1 cellular context compared by ENCODE assay signal in the genomic region with DNA sequence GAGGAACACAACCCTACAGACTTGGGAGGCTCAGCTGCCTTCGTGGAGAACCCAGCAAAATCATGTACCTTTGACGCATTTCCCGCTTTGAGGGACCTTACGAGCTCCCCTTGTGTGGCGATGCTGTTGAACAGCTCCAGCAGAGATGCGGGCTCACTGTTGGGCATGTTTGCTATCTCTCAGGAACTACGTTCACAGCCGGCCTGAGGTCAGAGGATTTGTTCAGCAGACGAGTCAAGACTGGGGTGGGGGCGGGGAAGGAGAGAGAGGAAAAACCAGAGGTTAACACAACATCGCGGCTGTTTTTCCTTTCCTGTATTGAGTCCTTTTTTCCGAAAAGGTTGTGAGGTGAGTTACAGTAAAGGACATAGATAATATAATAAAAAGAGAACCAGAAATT.
A peak's percentile ranks its signal among the peaks of the same experiment; 100 is the strongest.
TF ChIP-seq lines count a peak whose summit lies in the region.

No MANE protein-coding gene starts in this region.

TF ChIP-seq in K562, 482 proteins besides CTCF, POLR2A, EP300 and RAD21:
- peak; percentile 53; the same call in 1 of the 2 replicates for TF ChIP-seq RBFOX2 (IDR thresholded peaks at IDR 0.05; ENCODE audit: low read depth, low read length)
- no peak for TF ChIP-seq MCM2 (IDR thresholded peaks at IDR 0.05; ENCODE audit: low read depth)
- TF ChIP-seq ESRRB (CRISPR knock-in tag; IDR thresholded peaks at IDR 0.05; ENCODE audit: borderline replicate concordance): no peak
- no peak for TF ChIP-seq GTF2F1 (IDR thresholded peaks at IDR 0.05; ENCODE audit: low read depth, low read length)
- TF ChIP-seq RBM25 (IDR thresholded peaks at IDR 0.05; ENCODE audit: low read depth, low read length, severe bottlenecking): no peak
- no peak for TF ChIP-seq ETV5 (CRISPR knock-in tag; IDR thresholded peaks at IDR 0.05; ENCODE audit: low read depth)
- TF ChIP-seq KDM5B (IDR thresholded peaks at IDR 0.05; ENCODE audit: insufficient replicate concordance, low read depth, low read length): no peak
- 0 out of 2 replicates have a peak, but pooled peaks have one; percentile 5 for TF ChIP-seq POLR2G (IDR thresholded peaks at IDR 0.05; ENCODE audit: low read depth, low read length)
